In the genomic region with DNA sequence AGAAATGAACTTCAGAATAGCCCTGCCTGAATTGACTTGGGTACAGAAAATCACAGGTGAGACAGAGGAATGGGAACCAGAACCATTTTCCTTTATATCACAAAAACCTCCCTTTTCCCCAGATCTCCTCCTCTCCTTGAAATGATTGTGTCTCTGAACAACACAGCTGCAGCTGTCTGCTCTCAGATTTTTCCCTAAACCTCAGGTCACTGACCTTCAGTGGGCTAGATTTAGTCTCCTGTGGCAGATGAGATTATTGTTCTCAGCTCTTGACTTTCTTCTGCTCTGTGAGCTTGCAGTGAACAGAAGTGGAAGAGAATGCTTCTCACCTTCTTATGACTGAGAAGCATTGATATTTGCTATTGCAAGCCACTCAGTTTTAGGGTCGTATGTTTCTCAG, we compare ENCODE assay signal across 31 cellular contexts.
"Had no signal": no experiment of that assay in that cellular context is flagged by ENCODE, and none has a peak within 500 bp of the region (broad histone marks: within the 10 kb centered on the region; RNA-seq: fewer than 3 reads in every experiment).

No MANE protein-coding gene starts in this region.

- H3K27me3 ChIP-seq: adrenal gland, body of pancreas, esophagus squamous epithelium had no signal

- H3K4me1 ChIP-seq: body of pancreas had no signal

- H3K4me3 ChIP-seq: adrenal gland, body of pancreas, esophagus squamous epithelium had no signal

- DNase-seq: activated B cell treated with CpG ODN at 0.5 μM for 24 hours; activated CD4-positive, alpha-beta T cell treated with anti-CD3 and anti-CD28 coated beads for 48 hours; activated CD4-positive, alpha-beta T cell treated with anti-CD3 and anti-CD28 coated beads, Interleukin-2, amount 50 U/mL, for 1 hour; activated CD4-positive, alpha-beta T cell treated with anti-CD3 and anti-CD28 coated beads, Interleukin-2, amount 50 U/mL, for 48 hours; activated CD8-positive, alpha-beta memory T cell treated with anti-CD3 and anti-CD28 coated beads for 24 hours; activated CD8-positive, alpha-beta T cell treated with anti-CD3 and anti-CD28 coated beads for 36 hours; activated effector memory CD4-positive, alpha-beta T cell treated with anti-CD3 and anti-CD28 coated beads, Interleukin-2, amount 50 U/mL, for 16 hours; activated naive CD4-positive, alpha-beta T cell treated with anti-CD3 and anti-CD28 coated beads for 36 hours; activated naive CD8-positive, alpha-beta T cell treated with anti-CD3 and anti-CD28 coated beads for 36 hours; activated naive CD8-positive, alpha-beta T cell treated with anti-CD3 and anti-CD28 coated beads, Interleukin-2, amount 50 U/mL, for 24 hours; activated T-cell treated with anti-CD3 and anti-CD28 coated beads, Interleukin-2, amount 50 U/mL, for 48 hours; adrenal gland; amygdala; aorta; body of pancreas; caudate nucleus; cortex of kidney; dermis blood vessel endothelial cell; effector CD8-positive, alpha-beta T cell; esophagus squamous epithelium; foreskin fibroblast; T-helper 1 cell; T-helper 17 cell; T1000; WERI-Rb-1 had no signal

- H3K36me3 ChIP-seq: adrenal gland, esophagus squamous epithelium, WERI-Rb-1 had no signal

- ATAC-seq: activated CD4-positive, CD25-positive, alpha-beta regulatory T cell treated with anti-CD3 and anti-CD28 coated beads, Interleukin-2, amount 50 U/mL, for 24 hours; activated CD8-positive, alpha-beta T cell treated with anti-CD3 and anti-CD28 coated beads for 36 hours; activated naive CD8-positive, alpha-beta T cell treated with anti-CD3 and anti-CD28 coated beads, Interleukin-2, amount 50 U/mL, for 24 hours; body of pancreas; T-helper 17 cell had no signal

- H3K27ac ChIP-seq: adrenal gland, body of pancreas, epithelial cell of prostate, esophagus squamous epithelium, WERI-Rb-1 had no signal

- FAIRE-seq: colon, endometrium, endothelial cell of umbilical vein, frontal cortex had no signal

- H3K9me3 ChIP-seq: adrenal gland, body of pancreas, esophagus squamous epithelium had no signal
